In genomic region chr21:14630556-14631069, GRCh38 we compare ENCODE assay signal across 1 cellular context.
A peak's percentile ranks its signal among the peaks of the same experiment; 100 is the strongest.
TF ChIP-seq lines count a peak whose summit lies in the region.

No MANE protein-coding gene starts in this region.

TF ChIP-seq in GM12878, 131 proteins besides CTCF, POLR2A, EP300 and RAD21 (continued from another document):
- peak; percentile 18; the same call in 1 of the 2 replicates for TF ChIP-seq ATF2 (IDR thresholded peaks at IDR 0.05; ENCODE audit: low read length)
- TF ChIP-seq EGR1 (IDR thresholded peaks at IDR 0.05; ENCODE audit: borderline replicate concordance in 1 of 2, low read depth in 2 of 2, low read length in 2 of 2) = no peak
- TF ChIP-seq POLR2AphosphoS5 (IDR thresholded peaks at IDR 0.05; ENCODE audit: low read length) = no peak
- no peak for TF ChIP-seq TCF12 (IDR thresholded peaks at IDR 0.05; ENCODE audit: low read depth, low read length)
- no peak for TF ChIP-seq GABPA (IDR thresholded peaks at IDR 0.05; ENCODE audit: low read depth)
- TF ChIP-seq ZBTB4 (CRISPR knock-in tag; IDR thresholded peaks at IDR 0.05) = no peak
- TF ChIP-seq MLLT1 (IDR thresholded peaks at IDR 0.05) = no peak
- TF ChIP-seq RFX5 (IDR thresholded peaks at IDR 0.05; ENCODE audit: low read depth, low read length) = no peak
- 0 out of 2 replicates have a peak, but pooled peaks have one; percentile 16 for TF ChIP-seq CREM (IDR thresholded peaks at IDR 0.05; ENCODE audit: low read depth)
- TF ChIP-seq ZNF592 (IDR thresholded peaks at IDR 0.05) = no peak
- TF ChIP-seq NFIC (IDR thresholded peaks at IDR 0.05; ENCODE audit: low read depth, low read length) = 0 out of 2 replicates have a peak, but pooled peaks have one; percentile 24
- TF ChIP-seq RB1 (IDR thresholded peaks at IDR 0.05; ENCODE audit: borderline replicate concordance) = no peak
- TF ChIP-seq HDAC2 (IDR thresholded peaks at IDR 0.05) = no peak
- no peak for TF ChIP-seq PML (IDR thresholded peaks at IDR 0.05; ENCODE audit: low read length)
- TF ChIP-seq PRDM15 (CRISPR knock-in tag; IDR thresholded peaks at IDR 0.05) = no peak
- no peak for TF ChIP-seq NR2C1 (IDR thresholded peaks at IDR 0.05)
